In the genomic region with DNA sequence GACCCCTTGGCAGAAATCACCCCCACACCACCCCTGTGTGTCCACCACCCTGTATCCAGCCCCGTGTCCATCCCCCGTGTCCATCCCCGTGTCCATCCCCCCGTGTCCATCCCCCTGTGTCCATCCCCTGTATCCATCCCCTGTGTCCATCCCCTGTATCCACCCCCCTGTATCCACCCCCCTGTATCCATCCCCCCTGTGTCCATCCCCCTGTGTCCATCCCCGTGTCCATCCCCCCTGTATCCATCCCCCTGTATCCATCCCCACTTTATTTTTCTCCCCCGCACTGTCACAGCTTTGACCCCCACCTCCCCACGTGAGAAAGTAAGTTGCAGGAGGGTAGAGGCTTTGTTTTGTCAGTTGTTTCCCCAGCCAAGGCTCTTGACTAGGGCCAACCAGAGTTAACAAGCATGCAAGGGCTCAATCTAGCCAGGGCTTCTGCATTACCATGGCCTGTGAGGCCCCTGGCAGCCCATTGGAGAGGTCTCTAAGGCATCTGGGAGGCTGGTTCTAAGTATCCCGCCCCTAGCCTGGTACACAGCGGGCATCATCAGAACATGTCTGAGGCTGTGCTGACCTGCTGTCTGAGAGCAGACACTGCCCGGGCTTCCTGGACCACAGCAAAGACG, we compare ENCODE assay signal across 9 cellular contexts. TPM values are rescaled to one million over a fixed set of nuclear protein-coding genes. Genes with fewer than 3 reads are reported as not detected.
A peak's percentile ranks its signal among the peaks of the same experiment; 100 is the strongest.
DNase-seq lines count a peak whose midpoint lies in the region; ATAC-seq, FAIRE-seq and TF ChIP-seq lines count a peak whose summit lies in the region.
"Had no signal": no experiment of that assay in that cellular context is flagged by ENCODE, and none has a peak within 500 bp of the region (broad histone marks: within the 10 kb centered on the region; RNA-seq: fewer than 3 reads in every experiment).

No MANE protein-coding gene starts in this region.

- H3K36me3 ChIP-seq in heart left ventricle (no peaks in the 10 kb centered on the region), left ventricle myocardium inferior (no peaks in the 10 kb centered on the region)

- no peak overlapping the region for H3K4me3 Mint-ChIP-seq in chondrocyte (ENCODE audit: unreplicated experiment)

- DNase-seq in heart left ventricle (no peak), left ventricle myocardium inferior (no peak), NB4 (ENCODE audit: low read depth) (peak; percentile 67), dorsolateral prefrontal cortex (no peak), urothelium cell line (ENCODE audit: low spot score) (peak; percentile 78), chondrocyte (ENCODE audit: low spot score) (no peak)

- peak in 3 of 4 donors; percentile 15 to 34 (median 23) for ATAC-seq in heart left ventricle
- ATAC-seq in GM19395 (IDR thresholded peaks at IDR 0.05; ENCODE audit: unreplicated experiment), result no peak
- no peak for ATAC-seq in GM21737 (IDR thresholded peaks at IDR 0.05; ENCODE audit: unreplicated experiment)

- TF ChIP-seq CTCF in heart left ventricle (IDR thresholded peaks at IDR 0.05) (no peak), left ventricle myocardium inferior (IDR thresholded peaks at IDR 0.05; ENCODE audit: borderline replicate concordance) (no peak), NB4 (IDR thresholded peaks at IDR 0.05; ENCODE audit: low read depth, low read length) (no peak), dorsolateral prefrontal cortex (IDR thresholded peaks at IDR 0.05 in 54 of 56, conservative IDR thresholded peaks at IDR 0.05 in 2 of 56; ENCODE audit: low read depth in 1 of 56, partially characterized antibody in 56 of 56) (no peak), chondrocyte (IDR thresholded peaks at IDR 0.05) (no peak)

- no peaks in the 10 kb centered on the region for H3K36me3 Mint-ChIP-seq in chondrocyte (ENCODE audit: low read depth)

- intact Hi-C loops in heart left ventricle (cut with DNase I), result loop anchor here in 1 of 10 donors (5.0 kb wide), 1 partner anchor 35 kb away; no protein-coding TSS in a partner anchor
- intact Hi-C loops in left ventricle myocardium inferior (cut with micrococcal nuclease), result no loop called here
- intact Hi-C loops in dorsolateral prefrontal cortex (cut with DNase I), result no loop called here

- no peak overlapping the region for H3K27ac Mint-ChIP-seq in chondrocyte (ENCODE audit: unreplicated experiment)

- peaks cover 0 to 4% (median 0%) of the 10 kb centered on the region in 12 donors for H3K9me3 ChIP-seq in heart left ventricle
- no peaks in the 10 kb centered on the region for H3K9me3 ChIP-seq in left ventricle myocardium inferior (replicated peaks)

- WGBS in heart left ventricle, 4 donors, result 73 to 79% (median 75%) methylated on average over 7 to 11 of the region's 11 CpGs

- H3K4me3 ChIP-seq in heart left ventricle (no peak overlapping the region), left ventricle myocardium inferior (no peak overlapping the region), NB4 (ENCODE audit: low read depth, low read length) (no peak overlapping the region), dorsolateral prefrontal cortex (no peak overlapping the region)

- H3K27me3 Mint-ChIP-seq in chondrocyte (ENCODE audit: low read depth), result peaks cover 13% of the 10 kb centered on the region

- FAIRE-seq in urothelium cell line (lab: Jason Lieb, UNC), result peak; percentile 98
- FAIRE-seq: colon had no signal

- peaks cover 0 to 30% (median 11%) of the 10 kb centered on the region in 12 donors for H3K4me1 ChIP-seq in heart left ventricle
- peaks cover 16% of the 10 kb centered on the region for H3K4me1 ChIP-seq in left ventricle myocardium inferior

- H3K27ac ChIP-seq in heart left ventricle, result no peak overlapping the region
- no peak overlapping the region for H3K27ac ChIP-seq in left ventricle myocardium inferior (replicated peaks)
- peak overlapping the region in 39 of 59 donors; percentile 1 to 81 (median 59) for H3K27ac ChIP-seq in dorsolateral prefrontal cortex

- H3K27me3 ChIP-seq in heart left ventricle (peaks cover 0 to 8% (median 0%) of the 10 kb centered on the region in 9 donors), left ventricle myocardium inferior (ENCODE audit: low read depth) (peaks cover 3% of the 10 kb centered on the region), dorsolateral prefrontal cortex (no peaks in the 10 kb centered on the region)

- no peaks in the 10 kb centered on the region for H3K4me1 Mint-ChIP-seq in chondrocyte (ENCODE audit: low read depth)

- peaks cover 2% of the 10 kb centered on the region for H3K9me3 Mint-ChIP-seq in chondrocyte (ENCODE audit: low read depth)

- no peak for TF ChIP-seq POLR2A in heart left ventricle (IDR thresholded peaks at IDR 0.05)
- no peak for TF ChIP-seq POLR2A in NB4 (IDR thresholded peaks at IDR 0.05; ENCODE audit: extremely low read depth, insufficient read length)

RNA-seq across cellular contexts. Expression of gene SIRPA, which starts 18.1 kb away (rescaled TPM):
- total RNA-seq in heart left ventricle (10 to 100 TPM; 13.6 to 73.5 (median 28.5) TPM), left ventricle myocardium inferior (25.5 TPM), dorsolateral prefrontal cortex (100 to 1,000 TPM; 164 to 389 (median 265) TPM), chondrocyte (16.2 to 25.6 TPM (median 24.9 TPM) in 3 replicates)
- 10 to 100 TPM in 1 of 2 donors, 1 to 10 TPM in 1; 8.6 to 46.0 TPM for polyA plus RNA-seq in heart left ventricle

Comparison
In these comparisons a context has a peak if more than half of its experiments do, and no peak if none do; other contexts are left out.
1. ATAC-seq: peak in heart left ventricle (3 of 4); none in GM19395 (single experiment) and GM21737 (single experiment).
2. DNase-seq: peak in NB4 (single experiment) and urothelium cell line (single experiment); none in heart left ventricle (0 of 5), left ventricle myocardium inferior (single experiment), dorsolateral prefrontal cortex (0 of 10) and chondrocyte (single experiment).
3. H3K27ac ChIP-seq: peak in dorsolateral prefrontal cortex (39 of 59); none in heart left ventricle (0 of 12) and left ventricle myocardium inferior (single experiment).